In the genomic region with DNA sequence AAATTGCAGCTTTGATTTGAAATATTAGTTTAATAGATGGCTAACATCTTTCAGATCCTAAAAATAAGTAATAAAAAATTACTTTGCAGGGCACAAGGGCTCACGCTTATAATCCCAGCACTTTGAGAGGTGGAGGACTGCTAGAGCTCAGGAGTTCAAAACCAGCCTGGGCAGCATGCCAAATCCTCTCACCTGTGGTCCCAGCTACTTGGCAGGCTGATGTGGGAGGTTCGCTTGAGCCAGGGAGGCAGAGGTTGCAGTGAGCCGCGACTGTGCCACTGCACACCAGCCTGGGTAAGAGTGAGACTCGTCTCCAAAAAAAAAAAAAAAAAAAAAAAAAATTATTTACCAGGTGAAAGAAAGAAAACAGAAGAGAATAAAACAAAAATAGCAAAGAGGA, we compare ENCODE assay signal across 24 cellular contexts.
A peak's percentile ranks its signal among the peaks of the same experiment; 100 is the strongest.
DNase-seq lines count a peak whose midpoint lies in the region; ATAC-seq, FAIRE-seq and TF ChIP-seq lines count a peak whose summit lies in the region.
"Had no signal": no experiment of that assay in that cellular context is flagged by ENCODE, and none has a peak within 500 bp of the region (broad histone marks: within the 10 kb centered on the region; RNA-seq: fewer than 3 reads in every experiment).

No MANE protein-coding gene starts in this region.

- DNase-seq in NCI-H82 (lab: John Stamatoyannopoulos, UW), result peak; percentile 32
- DNase-seq in NCI-H82 treated with DMSO at 0.1 percent for 48 hours (lab: John Stamatoyannopoulos, UW; ENCODE audit: unreplicated experiment), result no peak
- DNase-seq in NCI-H128 (lab: John Stamatoyannopoulos, UW; ENCODE audit: unreplicated experiment), result peak; percentile 58
- peak; percentile 53 for DNase-seq in NCI-H345 treated with DMSO at 0.1 percent for 48 hours (lab: John Stamatoyannopoulos, UW; ENCODE audit: unreplicated experiment)
- peak; percentile 64 for DNase-seq in small intestine
- DNase-seq in KBM-7, result no peak
- no peak for DNase-seq in WERI-Rb-1
- no peak for DNase-seq in CD8-positive, alpha-beta T cell
- DNase-seq: ACHN; activated naive CD4-positive, alpha-beta T cell treated with anti-CD3 and anti-CD28 coated beads for 36 hours; activated T-cell treated with anti-CD3 and anti-CD28 coated beads, Interleukin-2, amount 50 U/mL, for 48 hours; DND-41; foreskin fibroblast; hippocampal formation; Kasumi-1; lower lobe of right lung; stimulated activated CD4-positive, alpha-beta T cell treated with anti-CD3 and anti-CD28 coated beads, Interleukin-2, amount 100 ng/mL, for 24 hours; stimulated activated naive B cell treated with anti-CD40 and anti-IgM and Interleukin-4, amounts not matched to agents 10 μg/mL and 1 μg/mL and 100 μg/mL, for 72 hours had no signal

- TF ChIP-seq CTCF in WERI-Rb-1 (IDR thresholded peaks at IDR 0.05; ENCODE audit: low read depth, low read length), result no peak
- no peak for TF ChIP-seq CTCF in CD8-positive, alpha-beta T cell (IDR thresholded peaks at IDR 0.05)

- POLR2A ChIA-PET in CD8-positive, alpha-beta T cell (lab: Charles Lee), result no interaction called here

- no peak for FAIRE-seq in small intestine (lab: Jason Lieb, UNC)
- FAIRE-seq: HTR-8/SVneo, islet of Langerhans had no signal

- H3K9me3 ChIP-seq in small intestine (ENCODE audit: control insufficient read depth, low read depth) (no peaks in the 10 kb centered on the region), WERI-Rb-1 (ENCODE audit: severe bottlenecking) (no peaks in the 10 kb centered on the region)
- no peaks in the 10 kb centered on the region for H3K9me3 ChIP-seq in CD8-positive, alpha-beta T cell (ENCODE audit: low read length)
- H3K9me3 ChIP-seq: HAP-1, lower lobe of right lung, thoracic aorta had no signal

- H3K4me1 ChIP-seq in small intestine (ENCODE audit: control insufficient read depth in 2 of 2, insufficient read depth in 1 of 2, low read depth in 1 of 2, low read length in 1 of 2), result no peaks in the 10 kb centered on the region
- H3K4me1 ChIP-seq in CD8-positive, alpha-beta T cell (ENCODE audit: insufficient read depth, low read length), result no peaks in the 10 kb centered on the region
- H3K4me1 ChIP-seq: HAP-1, lower lobe of right lung had no signal

- no peak overlapping the region for H3K27ac Mint-ChIP-seq in CD8-positive, alpha-beta T cell
- H3K27ac Mint-ChIP-seq: activated naive CD4-positive, alpha-beta T cell treated with anti-CD3 and anti-CD28 coated beads for 36 hours; stimulated activated naive B cell treated with anti-CD40 and anti-IgM and Interleukin-4, amounts not matched to agents 10 μg/mL and 1 μg/mL and 100 μg/mL, for 72 hours had no signal

- in situ Hi-C loops in KBM-7 (cut with MboI; ENCODE audit: low pct_unique_long_range_greater_than_20kb, low sequenced_read_pairs), result no loop called here

- ATAC-seq in CD8-positive, alpha-beta T cell, result no peak
- ATAC-seq: lower lobe of right lung; stimulated activated naive B cell treated with anti-CD40 and anti-IgM and Interleukin-4, amounts not matched to agents 10 μg/mL and 1 μg/mL and 100 μg/mL, for 72 hours had no signal

- H3K27ac ChIP-seq in small intestine (ENCODE audit: low read depth in 1 of 2, low read length in 1 of 2) (no peak overlapping the region), WERI-Rb-1 (no peak overlapping the region)
- no peak overlapping the region for H3K27ac ChIP-seq in CD8-positive, alpha-beta T cell (ENCODE audit: low read depth, low read length)
- H3K27ac ChIP-seq: lower lobe of right lung, RWPE1, thoracic aorta had no signal

- no peaks in the 10 kb centered on the region for H3K36me3 Mint-ChIP-seq in CD8-positive, alpha-beta T cell
- H3K36me3 Mint-ChIP-seq: stimulated activated naive B cell treated with anti-CD40 and anti-IgM and Interleukin-4, amounts not matched to agents 10 μg/mL and 1 μg/mL and 100 μg/mL, for 72 hours had no signal

- H3K27me3 ChIP-seq in small intestine (ENCODE audit: control insufficient read depth in 2 of 2, insufficient read depth in 2 of 2, low read length in 2 of 2), result no peaks in the 10 kb centered on the region
- no peaks in the 10 kb centered on the region for H3K27me3 ChIP-seq in WERI-Rb-1 (ENCODE audit: insufficient read depth, low read depth, severe bottlenecking)
- no peaks in the 10 kb centered on the region for H3K27me3 ChIP-seq in CD8-positive, alpha-beta T cell (ENCODE audit: insufficient read depth, low read length)

- 13 to 71% (median 45%) methylated on average over 5 of the region's 5 CpGs for WGBS in small intestine, 3 donors

- H3K27me3 Mint-ChIP-seq in CD8-positive, alpha-beta T cell (ENCODE audit: low read depth), result no peaks in the 10 kb centered on the region
- H3K27me3 Mint-ChIP-seq: stimulated activated naive B cell treated with anti-CD40 and anti-IgM and Interleukin-4, amounts not matched to agents 10 μg/mL and 1 μg/mL and 100 μg/mL, for 72 hours had no signal

- H3K4me3 ChIP-seq in small intestine (ENCODE audit: low read depth in 1 of 2, low read length in 2 of 2) (no peak overlapping the region), WERI-Rb-1 (ENCODE audit: low read depth, low read length) (no peak overlapping the region)
- no peak overlapping the region for H3K4me3 ChIP-seq in CD8-positive, alpha-beta T cell (ENCODE audit: low read depth, low read length)
- H3K4me3 ChIP-seq: HAP-1, lower lobe of right lung, thoracic aorta had no signal

- H3K36me3 ChIP-seq in small intestine (ENCODE audit: control insufficient read depth in 2 of 2, insufficient read depth in 2 of 2, low read length in 2 of 2), result no peaks in the 10 kb centered on the region
- no peaks in the 10 kb centered on the region for H3K36me3 ChIP-seq in WERI-Rb-1
- no peaks in the 10 kb centered on the region for H3K36me3 ChIP-seq in CD8-positive, alpha-beta T cell (ENCODE audit: insufficient read depth, low read length)
- H3K36me3 ChIP-seq: HAP-1, lower lobe of right lung, thoracic aorta had no signal

- no peaks in the 10 kb centered on the region for H3K4me1 Mint-ChIP-seq in CD8-positive, alpha-beta T cell (ENCODE audit: low read depth)
- H3K4me1 Mint-ChIP-seq: neural crest cell; stimulated activated naive B cell treated with anti-CD40 and anti-IgM and Interleukin-4, amounts not matched to agents 10 μg/mL and 1 μg/mL and 100 μg/mL, for 72 hours had no signal

- intact Hi-C loops in CD8-positive, alpha-beta T cell (cut with DNase I, micrococcal nuclease), result no loop called here

- CTCF ChIA-PET in CD8-positive, alpha-beta T cell (lab: Charles Lee), result no interaction called here

- no peak overlapping the region for H3K4me3 Mint-ChIP-seq in CD8-positive, alpha-beta T cell
- H3K4me3 Mint-ChIP-seq: activated naive CD4-positive, alpha-beta T cell treated with anti-CD3 and anti-CD28 coated beads for 36 hours; neural crest cell; stimulated activated naive B cell treated with anti-CD40 and anti-IgM and Interleukin-4, amounts not matched to agents 10 μg/mL and 1 μg/mL and 100 μg/mL, for 72 hours had no signal

- no peaks in the 10 kb centered on the region for H3K9me3 Mint-ChIP-seq in CD8-positive, alpha-beta T cell
- H3K9me3 Mint-ChIP-seq: neural crest cell; stimulated activated naive B cell treated with anti-CD40 and anti-IgM and Interleukin-4, amounts not matched to agents 10 μg/mL and 1 μg/mL and 100 μg/mL, for 72 hours had no signal

Comparison
In these comparisons a context has a peak if more than half of its experiments do, and no peak if none do; other contexts are left out.
1. DNase-seq: peak in NCI-H82 (single experiment), NCI-H128 (single experiment), NCI-H345 treated with DMSO at 0.1 percent for 48 hours (single experiment) and small intestine (single experiment); none in NCI-H82 treated with DMSO at 0.1 percent for 48 hours (single experiment), KBM-7 (single experiment), WERI-Rb-1 (single experiment) and CD8-positive, alpha-beta T cell (0 of 7).